Comparison of ENCODE assay signal across 18 cellular contexts in genomic region chr1:148308832-148309458, GRCh38.
A peak's percentile ranks its signal among the peaks of the same experiment; 100 is the strongest.
DNase-seq lines count a peak whose midpoint lies in the region; ATAC-seq and TF ChIP-seq lines count a peak whose summit lies in the region.
"Had no signal": no experiment of that assay in that cellular context is flagged by ENCODE, and none has a peak within 500 bp of the region (broad histone marks: within the 10 kb centered on the region; RNA-seq: fewer than 3 reads in every experiment).

No MANE protein-coding gene starts in this region.

- DNase-seq in ELR (ENCODE audit: low read depth) (peak; percentile 67), IMR-90 (no peak), mesendoderm (peak; percentile 83), C1 segment of cervical spinal cord (lab: John Stamatoyannopoulos, UW) (no peak), NK-92 (lab: John Stamatoyannopoulos, UW; ENCODE audit: unreplicated experiment) (no peak), osteocyte (ENCODE audit: extremely low spot score, unreplicated experiment) (no peak)
- DNase-seq: activated naive CD4-positive, alpha-beta T cell treated with anti-CD3 and anti-CD28 coated beads, Interleukin-2, amount 10 ng/mL, durations not matched to agents 7 days and 5 days; DND-41; kidney; NCI-H2107; NCI-H82; occipital lobe; stimulated activated naive CD4-positive, alpha-beta T cell treated with Interleukin-2 at 50 U/mL for 16 hours; T-helper 2 cell had no signal

- POLR2A ChIA-PET in IMR-90 (lab: Charles Lee; ENCODE audit: unreplicated experiment) = no interaction called here

- dilution Hi-C loops in IMR-90 (cut with HindIII; ENCODE audit: low sequenced_read_pairs, unreplicated experiment) = no loop called here

- H4K91ac ChIP-seq in IMR-90 (ENCODE audit: insufficient read depth, low read depth, low read length) = no peak overlapping the region

- H2AK5ac ChIP-seq in IMR-90 (ENCODE audit: low read depth, low read length) (no peak overlapping the region), mesendoderm (ENCODE audit: low read length) (no peak overlapping the region)

- H4K8ac ChIP-seq in IMR-90 (ENCODE audit: low read depth in 2 of 2, low read length in 2 of 2) (no peak overlapping the region), mesendoderm (ENCODE audit: low read depth, low read length) (no peak overlapping the region)

- H3K9ac ChIP-seq in IMR-90 (ENCODE audit: low read depth, low read length) (no peak overlapping the region), mesendoderm (ENCODE audit: low read length) (no peak overlapping the region)
- H3K9ac ChIP-seq: BLaER1 treated with 17β-estradiol and CSF1 and Interleukin-3, amounts not matched to agents 10 nM and 100 nM had no signal

- no peaks in the 10 kb centered on the region for H3K4me1 ChIP-seq in IMR-90 (ENCODE audit: control insufficient read depth, insufficient read depth, low read length)
- no peaks in the 10 kb centered on the region for H3K4me1 ChIP-seq in mesendoderm (ENCODE audit: control insufficient read depth, low read depth, low read length)

- H2BK120ac ChIP-seq in IMR-90 (ENCODE audit: low read depth, low read length) (no peak overlapping the region), mesendoderm (ENCODE audit: low read depth, low read length) (no peak overlapping the region)

- H3K27ac ChIP-seq in IMR-90 (ENCODE audit: insufficient read depth, low read length) = no peak overlapping the region
- no peak overlapping the region for H3K27ac ChIP-seq in mesendoderm (ENCODE audit: low read depth, low read length)
- H3K27ac ChIP-seq: BLaER1 treated with 17β-estradiol and CSF1 and Interleukin-3, amounts not matched to agents 10 nM and 100 nM had no signal

- peaks cover 44% of the 10 kb centered on the region for H3K27me3 Mint-ChIP-seq in osteocyte (ENCODE audit: unreplicated experiment)

- TF ChIP-seq RAD21 in IMR-90 (IDR thresholded peaks at IDR 0.05; ENCODE audit: low read length) = no peak

- peak overlapping the region; percentile 43 for H2AFZ ChIP-seq in IMR-90 (replicated peaks; ENCODE audit: low read length, poor library complexity)

- no peak for TF ChIP-seq POLR2A in IMR-90 (IDR thresholded peaks at IDR 0.05; ENCODE audit: low read depth, low read length)

- H3K9me1 ChIP-seq in IMR-90 (ENCODE audit: insufficient read depth, low read length) = no peaks in the 10 kb centered on the region

- CTCF ChIA-PET in IMR-90 (lab: Yijun Ruan, JAX) = no interaction called here

- ATAC-seq in IMR-90 (ENCODE audit: low read depth) = no peak
- peak; percentile 18 for ATAC-seq in esophagus mucosa
- ATAC-seq: Right ventricle myocardium inferior had no signal

- no peak overlapping the region for H2AK9ac ChIP-seq in IMR-90 (replicated peaks; ENCODE audit: low read depth, low read length, poor library complexity)

- H3K4ac ChIP-seq in IMR-90 (ENCODE audit: low read depth, low read length) = no peak overlapping the region
- H3K4ac ChIP-seq in mesendoderm (ENCODE audit: low read depth, low read length) = no peak overlapping the region

- H3K4me3 ChIP-seq in IMR-90 (ENCODE audit: insufficient read depth, low read depth, low read length) (no peak overlapping the region), mesendoderm (ENCODE audit: low read length) (no peak overlapping the region)
- H3K4me3 ChIP-seq: BLaER1 treated with 17β-estradiol and CSF1 and Interleukin-3, amounts not matched to agents 10 nM and 100 nM; smooth muscle cell had no signal

- H2BK15ac ChIP-seq in IMR-90 (ENCODE audit: low read depth, low read length) (no peak overlapping the region), mesendoderm (replicated peaks; ENCODE audit: low read depth) (no peak overlapping the region)

- H3K23ac ChIP-seq in IMR-90 (ENCODE audit: low read depth, low read length) (peak overlapping the region; percentile 38; the same call in 1 of the 2 replicates), mesendoderm (ENCODE audit: low read length) (no peak overlapping the region)

- H3K9me3 ChIP-seq in IMR-90 (ENCODE audit: control insufficient read depth, insufficient read depth, low read length) = peaks cover 8% of the 10 kb centered on the region

- no peaks in the 10 kb centered on the region for H4K20me1 ChIP-seq in IMR-90 (ENCODE audit: insufficient read depth, low read length)
- H4K20me1 ChIP-seq: BLaER1 treated with 17β-estradiol and CSF1 and Interleukin-3, amounts not matched to agents 10 nM and 100 nM had no signal

- no peaks in the 10 kb centered on the region for H3K79me1 ChIP-seq in IMR-90 (ENCODE audit: low read depth in 1 of 2, low read length in 2 of 2)
- no peaks in the 10 kb centered on the region for H3K79me1 ChIP-seq in mesendoderm (ENCODE audit: low read length)

- H3K79me2 ChIP-seq in mesendoderm (ENCODE audit: control insufficient read depth, insufficient read depth, low read length) = no peaks in the 10 kb centered on the region

- no peak overlapping the region for H4K5ac ChIP-seq in IMR-90 (ENCODE audit: low read depth, low read length)
- no peak overlapping the region for H4K5ac ChIP-seq in mesendoderm (ENCODE audit: low read length)

- H2BK5ac ChIP-seq in IMR-90 (ENCODE audit: low read depth, low read length, poor library complexity, severe bottlenecking) (no peak overlapping the region), mesendoderm (ENCODE audit: low read length) (no peak overlapping the region)

- H3K56ac ChIP-seq in IMR-90 (ENCODE audit: extremely low read depth, insufficient read depth, low read length) (no peak overlapping the region), mesendoderm (ENCODE audit: low read length) (no peak overlapping the region)

- in situ Hi-C loops in IMR-90 (cut with MboI; ENCODE audit: low sequenced_read_pairs) = no loop called here

- intact Hi-C loops in IMR-90 (cut with micrococcal nuclease) = no loop called here

- WGBS in IMR-90 (ENCODE audit: extremely low coverage in 2 of 2, insufficient read length in 1 of 2), 2 experiments = 40% methylated on average over 1 of the region's 14 CpGs; no CpG with 5 or more reads in 1 of the 2 experiments
- WGBS in mesendoderm (ENCODE audit: extremely low coverage, insufficient coverage, low lambda C conversion rate) = no CpG with 5 or more reads among the region's 14 CpGs

- no peak overlapping the region for H3K14ac ChIP-seq in IMR-90 (replicated peaks; ENCODE audit: low read depth, low read length)

- H3K27ac Mint-ChIP-seq in osteocyte (ENCODE audit: unreplicated experiment) = no peak overlapping the region
- H3K27ac Mint-ChIP-seq: activated naive CD4-positive, alpha-beta T cell treated with anti-CD3 and anti-CD28 coated beads, Interleukin-2, amount 10 ng/mL, durations not matched to agents 7 days and 5 days had no signal

- H3K36me3 Mint-ChIP-seq in osteocyte (ENCODE audit: unreplicated experiment) = no peaks in the 10 kb centered on the region

- H3K36me3 ChIP-seq in IMR-90 (ENCODE audit: control insufficient read depth, insufficient read depth, low read length) = no peaks in the 10 kb centered on the region
- H3K36me3 ChIP-seq in mesendoderm (ENCODE audit: control insufficient read depth, insufficient read depth, low read length) = no peaks in the 10 kb centered on the region

- H3K4me2 ChIP-seq in IMR-90 (ENCODE audit: low read depth, low read length) = no peak overlapping the region
- H3K4me2 ChIP-seq in mesendoderm (ENCODE audit: low read length) = peak overlapping the region; percentile 3
- H3K4me2 ChIP-seq: smooth muscle cell had no signal

- BruUV-seq in IMR-90 (replicated peaks; lab: Mats Ljungman, UMichigan) = no TSS peak

- TF ChIP-seq CTCF in IMR-90 (conservative IDR thresholded peaks at IDR 0.05; ENCODE audit: low read depth, low read length) (no peak), osteocyte (IDR thresholded peaks at IDR 0.05) (no peak)

- H3K27me3 ChIP-seq in IMR-90 (ENCODE audit: control insufficient read depth, insufficient read depth, low read length) = peaks cover 28% of the 10 kb centered on the region
- peaks cover 13% of the 10 kb centered on the region for H3K27me3 ChIP-seq in mesendoderm (ENCODE audit: insufficient read depth, low read length, poor library complexity)

- H3K18ac ChIP-seq in IMR-90 (ENCODE audit: low read depth, low read length) (no peak overlapping the region), mesendoderm (ENCODE audit: low read length) (no peak overlapping the region)

- peaks cover 16% of the 10 kb centered on the region for H3K9me3 Mint-ChIP-seq in osteocyte (ENCODE audit: unreplicated experiment)

- no peak overlapping the region for H2BK20ac ChIP-seq in IMR-90 (ENCODE audit: low read depth, low read length)

- no peak overlapping the region for H3K4me3 Mint-ChIP-seq in osteocyte (ENCODE audit: unreplicated experiment)
- H3K4me3 Mint-ChIP-seq: activated naive CD4-positive, alpha-beta T cell treated with anti-CD3 and anti-CD28 coated beads, Interleukin-2, amount 10 ng/mL, durations not matched to agents 7 days and 5 days had no signal

- peaks cover 6% of the 10 kb centered on the region for H3K4me1 Mint-ChIP-seq in osteocyte (ENCODE audit: unreplicated experiment)

TF ChIP-seq in IMR-90, 13 proteins besides CTCF, POLR2A, EP300 and RAD21:
- TF ChIP-seq MXI1 (IDR thresholded peaks at IDR 0.05; ENCODE audit: borderline replicate concordance, low read depth, low read length) = no peak
- no peak for TF ChIP-seq CEBPB (IDR thresholded peaks at IDR 0.05; ENCODE audit: low read depth, low read length)
- TF ChIP-seq SMC3 (IDR thresholded peaks at IDR 0.05; ENCODE audit: low read depth, low read length) = no peak
- no peak for TF ChIP-seq MAFK (IDR thresholded peaks at IDR 0.05; ENCODE audit: low read depth, low read length)
- no peak for TF ChIP-seq CHD1 (IDR thresholded peaks at IDR 0.05; ENCODE audit: low read depth, low read length)
- TF ChIP-seq ELK1 (IDR thresholded peaks at IDR 0.05; ENCODE audit: borderline replicate concordance, low read depth, low read length) = no peak
- TF ChIP-seq RFX5 (IDR thresholded peaks at IDR 0.05; ENCODE audit: low read depth, low read length) = no peak
- TF ChIP-seq FOS (IDR thresholded peaks at IDR 0.05; ENCODE audit: low read depth, low read length) = no peak
- no peak for TF ChIP-seq BHLHE40 (IDR thresholded peaks at IDR 0.05; ENCODE audit: low read depth, low read length)
- TF ChIP-seq MAZ (IDR thresholded peaks at IDR 0.05; ENCODE audit: borderline replicate concordance, low read depth, low read length) = no peak
- no peak for TF ChIP-seq RCOR1 (IDR thresholded peaks at IDR 0.05; ENCODE audit: insufficient replicate concordance, low read length)

Comparison
In these comparisons a context has a peak if more than half of its experiments do, and no peak if none do; other contexts are left out.
1. DNase-seq: peak in ELR (single experiment) and mesendoderm (single experiment); none in IMR-90 (single experiment), C1 segment of cervical spinal cord (0 of 14), NK-92 (single experiment) and osteocyte (single experiment).